ENCODE assay signal across 1 cellular context in the genomic region with DNA sequence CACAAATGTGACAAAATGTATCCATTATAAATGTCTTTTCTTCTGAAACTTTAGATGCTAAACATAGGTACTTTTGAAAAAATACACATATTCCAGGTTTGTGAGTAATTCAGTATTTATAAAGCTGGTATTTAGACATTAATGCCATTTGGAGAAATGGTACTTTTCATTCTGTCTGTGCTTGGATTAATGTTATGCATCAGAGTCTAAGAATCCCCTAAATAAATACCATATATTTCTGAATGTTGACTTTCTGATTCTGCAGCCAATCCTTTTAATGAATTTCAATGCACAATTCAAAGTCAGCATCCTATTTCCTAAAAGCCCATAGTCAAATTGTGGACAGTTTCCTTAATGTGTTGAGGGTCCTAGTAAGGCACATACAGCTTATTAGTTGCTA.
A peak's percentile ranks its signal among the peaks of the same experiment; 100 is the strongest.
TF ChIP-seq lines count a peak whose summit lies in the region.

No MANE protein-coding gene starts in this region.

TF ChIP-seq in SK-N-SH, 30 proteins besides CTCF, POLR2A, EP300 and RAD21 (continued from another document):
- peak; percentile 38; the same call in 1 of the 2 replicates for TF ChIP-seq TCF12 (IDR thresholded peaks at IDR 0.05)
